1 cellular context compared by ENCODE assay signal in the genomic region with DNA sequence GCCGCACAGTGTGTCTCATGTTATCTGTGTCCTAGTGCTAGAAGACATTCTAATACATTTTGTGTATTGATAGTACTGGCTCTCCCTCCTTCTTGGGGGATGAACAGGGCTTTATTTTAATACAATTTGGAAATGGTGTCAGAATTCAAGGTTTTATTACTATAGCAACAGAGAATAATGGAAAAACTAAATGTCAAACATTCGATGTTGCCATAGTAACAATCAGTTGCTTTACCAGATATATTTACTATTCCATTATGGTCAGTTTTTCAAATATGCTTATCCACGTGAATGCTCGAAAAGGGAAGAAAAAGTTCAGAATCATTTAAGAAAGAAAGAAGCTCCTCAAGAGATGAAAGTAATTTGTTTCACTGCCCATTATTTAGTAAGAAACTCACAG.
TF ChIP-seq lines count a peak whose summit lies in the region.

No MANE protein-coding gene starts in this region.

TF ChIP-seq in K562, 482 proteins besides CTCF, POLR2A, EP300 and RAD21:
- TF ChIP-seq RFX1 (IDR thresholded peaks at IDR 0.05) (peak; percentile 67), BCOR (IDR thresholded peaks at IDR 0.05) (no peak)
